In the genomic region with DNA sequence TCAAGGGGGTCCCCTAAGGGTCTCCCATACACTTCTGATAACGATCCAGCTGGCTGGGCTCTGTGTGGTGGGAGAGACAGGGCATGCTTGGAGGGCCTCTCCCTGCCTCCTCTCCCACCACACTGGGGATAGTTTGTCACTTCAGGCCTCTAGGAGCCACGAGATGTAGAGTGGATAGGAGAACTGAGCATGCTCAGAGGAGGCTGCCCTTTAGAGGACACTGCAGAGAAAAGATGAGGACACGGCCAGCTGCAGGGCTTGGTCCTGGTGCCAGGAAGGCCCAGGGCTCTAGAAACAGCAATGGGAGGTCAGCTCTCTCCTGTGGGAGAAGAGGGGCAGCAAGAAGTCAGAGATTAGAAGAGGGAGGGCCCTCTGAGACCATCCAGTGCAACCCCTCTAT, we compare ENCODE assay signal across 24 cellular contexts.
"Had no signal": no experiment of that assay in that cellular context is flagged by ENCODE, and none has a peak within 500 bp of the region (broad histone marks: within the 10 kb centered on the region; RNA-seq: fewer than 3 reads in every experiment).

No MANE protein-coding gene starts in this region.

- H3K36me3 ChIP-seq: SJSA1 had no signal

- H3K9me3 ChIP-seq: SJSA1 had no signal

- H3K9ac ChIP-seq: KMS-11 had no signal

- ATAC-seq: activated T-helper 17 cell treated with anti-CD3 and anti-CD28 coated beads, Interleukin-2, amount 50 U/mL, for 72 hours; Right ventricle myocardium inferior; SK-N-SH treated with all-trans-retinoic acid at 6 μM for 48 hours had no signal

- H2AFZ ChIP-seq: PC-9 had no signal

- H3K27ac ChIP-seq: KMS-11, PC-9, SJSA1 had no signal

- H3K4me3 ChIP-seq: PC-9, SJSA1 had no signal

- H3K27me3 ChIP-seq: SJSA1 had no signal

- H3K4me1 ChIP-seq: SJSA1 had no signal

- H3K4me2 ChIP-seq: KMS-11, PC-9 had no signal

- DNase-seq: activated B cell treated with CpG ODN at 0.5 μM for 24 hours; activated CD4-positive, alpha-beta T cell treated with anti-CD3 and anti-CD28 coated beads for 1 hour; activated CD4-positive, alpha-beta T cell treated with anti-CD3 and anti-CD28 coated beads, Interleukin-2, amount 10 ng/mL, durations not matched to agents 24 days and 14 days; activated CD4-positive, alpha-beta T cell treated with anti-CD3 and anti-CD28 coated beads, Interleukin-2, amount 50 U/mL, for 48 hours; activated gamma-delta T cell; activated naive CD4-positive, alpha-beta T cell treated with anti-CD3 and anti-CD28 coated beads for 36 hours; activated T-cell treated with anti-CD3 and anti-CD28 coated beads for 4 hours; activated T-cell treated with anti-CD3 and anti-CD28 coated beads, Interleukin-2, amount 50 U/mL, for 48 hours; central memory CD4-positive, alpha-beta T cell; MV-4-11; NCI-H1092 treated with DMSO at 0.1 percent for 48 hours; NCI-H1417 treated with DMSO at 0.1 percent for 48 hours; NCI-H1694; NCI-H2029; NCI-H2107; NCI-H345; NCI-H510A; NCI-H69; PC-9 had no signal
